Comparison of ENCODE assay signal across 24 cellular contexts in the genomic region with DNA sequence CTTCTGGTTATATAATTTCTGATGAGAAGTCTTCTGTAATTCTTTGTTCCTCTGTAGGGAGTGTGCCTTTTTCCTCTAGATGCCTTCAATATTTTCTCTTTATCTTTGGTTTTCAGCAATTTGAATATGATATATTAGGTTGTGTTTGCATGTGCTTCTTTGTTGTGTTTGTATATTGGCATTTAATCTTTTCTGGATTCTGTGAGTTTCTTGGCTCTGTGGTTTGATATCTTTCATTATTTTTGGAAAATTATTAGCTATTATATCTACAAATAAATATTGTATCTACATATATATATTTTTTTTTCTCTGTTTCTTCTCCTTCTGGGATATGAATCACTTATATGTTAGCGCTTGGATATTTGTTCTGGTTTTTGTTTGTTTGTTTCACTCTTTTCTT.
"Had no signal": no experiment of that assay in that cellular context is flagged by ENCODE, and none has a peak within 500 bp of the region (broad histone marks: within the 10 kb centered on the region; RNA-seq: fewer than 3 reads in every experiment).

No MANE protein-coding gene starts in this region.

- H3K36me3 ChIP-seq: thoracic aorta, thyroid gland, transverse colon, upper lobe of left lung, upper lobe of right lung, uterus, vagina had no signal

- H3K27ac ChIP-seq: stomach, suprapubic skin, testis, thoracic aorta, thyroid gland, tibial artery, tibial nerve, transverse colon, upper lobe of left lung, upper lobe of right lung, uterus, vagina had no signal

- H3K9me3 ChIP-seq: suprapubic skin, testis, thyroid gland, upper lobe of right lung, uterus, vagina had no signal

- DNase-seq: stimulated activated CD4-positive, alpha-beta T cell treated with anti-CD3 and anti-CD28 coated beads, Interleukin-2, amount 100 ng/mL, for 48 hours; stimulated activated CD4-positive, alpha-beta T cell treated with anti-CD3 and anti-CD28 coated beads, Interleukin-4, amount 100 ng/mL, for 1 hour; stimulated activated CD4-positive, alpha-beta T cell treated with anti-CD3 and anti-CD28 coated beads, Interleukin-4, amount 100 ng/mL, for 24 hours; stimulated activated CD4-positive, alpha-beta T cell treated with anti-CD3 and anti-CD28 coated beads, Interleukin-4, amount 100 ng/mL, for 4 hours; stimulated activated CD8-positive, alpha-beta memory T cell treated with anti-CD3 and anti-CD28 coated beads, Interleukin-4, amount 100 ng/mL, for 48 hours; stimulated activated naive B cell treated with anti-CD40 and anti-IgM and Interleukin-4, amounts not matched to agents 10 μg/mL and 1 μg/mL and 100 μg/mL, for 72 hours; stimulated activated naive CD4-positive, alpha-beta T cell; stimulated activated naive CD4-positive, alpha-beta T cell treated with Interleukin-2 at 50 U/mL for 16 hours; stimulated activated naive CD8-positive, alpha-beta T cell treated with anti-CD3 and anti-CD28 coated beads, Interleukin-15, amount 100 ng/mL, for 72 hours; stimulated activated naive CD8-positive, alpha-beta T cell treated with anti-CD3 and anti-CD28 coated beads, Interleukin-15, Interleukin-2, amounts not matched to agents 100 U/mL and 50 U/mL, for 24 hours; stomach; substantia nigra; testis; thyroid gland; tibial artery; transverse colon; trophoblast cell; upper lobe of left lung; upper lobe of right lung; uterus had no signal

- H3K4me1 ChIP-seq: stomach, suprapubic skin, testis, thyroid gland, tibial artery, tibial nerve, transverse colon, upper lobe of left lung, upper lobe of right lung, uterus, vagina had no signal

- H3K4me3 ChIP-seq: stomach, suprapubic skin, testis, thoracic aorta, thyroid gland, tibial artery, tibial nerve, transverse colon, upper lobe of left lung, upper lobe of right lung, uterus, vagina had no signal
